In genomic region chr1:109704173-109704572, GRCh38 we compare ENCODE assay signal across 2 cellular contexts.
TF ChIP-seq lines count a peak whose summit lies in the region.

No MANE protein-coding gene starts in this region.

TF ChIP-seq in HEK293T, 16 proteins besides CTCF, POLR2A, EP300 and RAD21:
- TF ChIP-seq L3MBTL2 (conservative IDR thresholded peaks at IDR 0.05) (no peak), NFRKB (IDR thresholded peaks at IDR 0.05) (no peak), ZNF384 (IDR thresholded peaks at IDR 0.05) (no peak), BHLHE40 (IDR thresholded peaks at IDR 0.05; ENCODE audit: borderline replicate concordance) (no peak)
TF ChIP-seq in HEK293T: peak in this region for 0.

TF ChIP-seq in HepG2, 621 proteins besides CTCF, POLR2A, EP300 and RAD21:
- TF ChIP-seq PRPF4 (IDR thresholded peaks at IDR 0.05; ENCODE audit: low read depth, low read length, poor library complexity, severe bottlenecking) (peak; percentile 42), MIER3 (CRISPR knock-in tag; IDR thresholded peaks at IDR 0.05; ENCODE audit: borderline replicate concordance) (no peak), GABPB1 (CRISPR knock-in tag; IDR thresholded peaks at IDR 0.05) (no peak), ZNF530 (CRISPR knock-in tag; IDR thresholded peaks at IDR 0.05; ENCODE audit: low read depth) (no peak), SMC3 (IDR thresholded peaks at IDR 0.05; ENCODE audit: low read length) (peak; percentile 54), ZNF124 (CRISPR knock-in tag; IDR thresholded peaks at IDR 0.05) (no peak), KAT7 (CRISPR knock-in tag; IDR thresholded peaks at IDR 0.05; ENCODE audit: borderline replicate concordance) (no peak), STAG1 (CRISPR knock-in tag; IDR thresholded peaks at IDR 0.05) (peak; percentile 76)
- TF ChIP-seq, protein P1, sequence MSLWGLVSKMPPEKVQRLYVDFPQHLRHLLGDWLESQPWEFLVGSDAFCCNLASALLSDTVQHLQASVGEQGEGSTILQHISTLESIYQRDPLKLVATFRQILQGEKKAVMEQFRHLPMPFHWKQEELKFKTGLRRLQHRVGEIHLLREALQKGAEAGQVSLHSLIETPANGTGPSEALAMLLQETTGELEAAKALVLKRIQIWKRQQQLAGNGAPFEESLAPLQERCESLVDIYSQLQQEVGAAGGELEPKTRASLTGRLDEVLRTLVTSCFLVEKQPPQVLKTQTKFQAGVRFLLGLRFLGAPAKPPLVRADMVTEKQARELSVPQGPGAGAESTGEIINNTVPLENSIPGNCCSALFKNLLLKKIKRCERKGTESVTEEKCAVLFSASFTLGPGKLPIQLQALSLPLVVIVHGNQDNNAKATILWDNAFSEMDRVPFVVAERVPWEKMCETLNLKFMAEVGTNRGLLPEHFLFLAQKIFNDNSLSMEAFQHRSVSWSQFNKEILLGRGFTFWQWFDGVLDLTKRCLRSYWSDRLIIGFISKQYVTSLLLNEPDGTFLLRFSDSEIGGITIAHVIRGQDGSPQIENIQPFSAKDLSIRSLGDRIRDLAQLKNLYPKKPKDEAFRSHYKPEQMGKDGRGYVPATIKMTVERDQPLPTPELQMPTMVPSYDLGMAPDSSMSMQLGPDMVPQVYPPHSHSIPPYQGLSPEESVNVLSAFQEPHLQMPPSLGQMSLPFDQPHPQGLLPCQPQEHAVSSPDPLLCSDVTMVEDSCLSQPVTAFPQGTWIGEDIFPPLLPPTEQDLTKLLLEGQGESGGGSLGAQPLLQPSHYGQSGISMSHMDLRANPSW (CRISPR knock-in tag; IDR thresholded peaks at IDR 0.05; ENCODE audit: borderline replicate concordance): no peak
